ENCODE assay signal across 1 cellular context in the genomic region with DNA sequence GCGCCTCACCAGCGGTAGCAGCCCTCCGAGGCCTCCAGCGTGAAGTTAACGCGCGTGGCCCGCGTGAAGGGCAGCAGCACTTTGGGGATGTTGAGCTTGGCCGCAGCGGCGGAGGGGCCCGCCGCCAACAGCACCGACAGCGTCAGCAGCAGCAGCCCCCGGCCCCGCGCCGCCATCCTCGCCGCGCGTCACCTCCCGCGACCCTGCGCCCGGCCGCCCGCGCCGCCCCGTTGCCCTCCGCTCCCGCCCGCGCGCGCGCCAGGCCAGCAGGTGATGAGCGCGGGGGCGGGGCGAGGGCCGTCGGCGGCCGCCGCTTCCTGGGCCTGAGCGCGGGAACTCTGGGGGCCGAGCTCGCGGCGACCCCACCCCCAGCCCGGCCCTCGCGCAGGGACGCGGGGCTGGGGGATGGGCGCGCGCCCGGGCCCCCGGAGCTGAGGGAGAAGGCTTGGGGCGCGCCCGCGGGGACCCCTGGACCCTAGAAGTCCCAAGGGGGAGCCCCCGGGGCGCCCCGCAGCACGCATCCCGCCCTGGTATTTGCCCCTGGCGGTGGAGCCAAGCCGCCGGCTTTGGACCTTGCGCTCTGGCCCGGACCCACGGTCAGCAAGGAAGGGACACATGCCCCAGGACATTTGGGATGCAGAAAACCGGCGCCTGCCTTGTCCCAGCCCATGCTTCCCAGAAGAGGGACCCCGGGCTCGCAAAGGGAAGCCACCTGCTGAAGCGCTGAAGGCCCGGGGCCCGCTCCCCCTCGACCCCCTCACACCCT.
A peak's percentile ranks its signal among the peaks of the same experiment; 100 is the strongest.
TF ChIP-seq lines count a peak whose summit lies in the region.

NUP210 (minus strand) TSS at position 272 of the 766 bp plus-strand sequence; CDS start at position 176, 96 bp downstream.

TF ChIP-seq in K562, 482 proteins besides CTCF, POLR2A, EP300 and RAD21 (continued from another document and continues in another):
- TF ChIP-seq CREB3L1 (IDR thresholded peaks at IDR 0.05; ENCODE audit: borderline replicate concordance, low read depth) = no peak; the same call in 1 of the 2 replicates
- 0 out of 2 replicates have a peak, but pooled peaks have one; percentile 15 for TF ChIP-seq PHB (CRISPR knock-in tag; IDR thresholded peaks at IDR 0.05)
- no peak for TF ChIP-seq POLR2B (IDR thresholded peaks at IDR 0.05; ENCODE audit: low read depth, partially characterized antibody)
- TF ChIP-seq RBFOX2 (IDR thresholded peaks at IDR 0.05; ENCODE audit: low read depth, low read length) = peak; percentile 80
- TF ChIP-seq BRD4 (IDR thresholded peaks at IDR 0.05) = peak; percentile 65
- peak; percentile 57 for TF ChIP-seq KDM5B (IDR thresholded peaks at IDR 0.05; ENCODE audit: insufficient replicate concordance, low read depth, low read length)
- TF ChIP-seq CLOCK (CRISPR knock-in tag; IDR thresholded peaks at IDR 0.05; ENCODE audit: borderline replicate concordance) = no peak
- peak in 1 of 2 experiments; percentile 57; a peak in 2 of 4 replicates for TF ChIP-seq MAZ (CRISPR knock-in tag; conservative IDR thresholded peaks at IDR 0.05 in 1 of 2, IDR thresholded peaks at IDR 0.05 in 1 of 2)
- peak; percentile 70; the same call in 1 of the 2 replicates for TF ChIP-seq CREB1 (IDR thresholded peaks at IDR 0.05)
- TF ChIP-seq CREB1 (CRISPR knock-in tag; IDR thresholded peaks at IDR 0.05) = no peak
- peak; percentile 68; the same call in 1 of the 2 replicates for TF ChIP-seq FOXP4 (CRISPR knock-in tag; IDR thresholded peaks at IDR 0.05; ENCODE audit: borderline replicate concordance)
- peak; percentile 81 for TF ChIP-seq PRPF4 (IDR thresholded peaks at IDR 0.05; ENCODE audit: insufficient read depth, low read depth, low read length, poor library complexity, severe bottlenecking)
- TF ChIP-seq, protein P1, sequence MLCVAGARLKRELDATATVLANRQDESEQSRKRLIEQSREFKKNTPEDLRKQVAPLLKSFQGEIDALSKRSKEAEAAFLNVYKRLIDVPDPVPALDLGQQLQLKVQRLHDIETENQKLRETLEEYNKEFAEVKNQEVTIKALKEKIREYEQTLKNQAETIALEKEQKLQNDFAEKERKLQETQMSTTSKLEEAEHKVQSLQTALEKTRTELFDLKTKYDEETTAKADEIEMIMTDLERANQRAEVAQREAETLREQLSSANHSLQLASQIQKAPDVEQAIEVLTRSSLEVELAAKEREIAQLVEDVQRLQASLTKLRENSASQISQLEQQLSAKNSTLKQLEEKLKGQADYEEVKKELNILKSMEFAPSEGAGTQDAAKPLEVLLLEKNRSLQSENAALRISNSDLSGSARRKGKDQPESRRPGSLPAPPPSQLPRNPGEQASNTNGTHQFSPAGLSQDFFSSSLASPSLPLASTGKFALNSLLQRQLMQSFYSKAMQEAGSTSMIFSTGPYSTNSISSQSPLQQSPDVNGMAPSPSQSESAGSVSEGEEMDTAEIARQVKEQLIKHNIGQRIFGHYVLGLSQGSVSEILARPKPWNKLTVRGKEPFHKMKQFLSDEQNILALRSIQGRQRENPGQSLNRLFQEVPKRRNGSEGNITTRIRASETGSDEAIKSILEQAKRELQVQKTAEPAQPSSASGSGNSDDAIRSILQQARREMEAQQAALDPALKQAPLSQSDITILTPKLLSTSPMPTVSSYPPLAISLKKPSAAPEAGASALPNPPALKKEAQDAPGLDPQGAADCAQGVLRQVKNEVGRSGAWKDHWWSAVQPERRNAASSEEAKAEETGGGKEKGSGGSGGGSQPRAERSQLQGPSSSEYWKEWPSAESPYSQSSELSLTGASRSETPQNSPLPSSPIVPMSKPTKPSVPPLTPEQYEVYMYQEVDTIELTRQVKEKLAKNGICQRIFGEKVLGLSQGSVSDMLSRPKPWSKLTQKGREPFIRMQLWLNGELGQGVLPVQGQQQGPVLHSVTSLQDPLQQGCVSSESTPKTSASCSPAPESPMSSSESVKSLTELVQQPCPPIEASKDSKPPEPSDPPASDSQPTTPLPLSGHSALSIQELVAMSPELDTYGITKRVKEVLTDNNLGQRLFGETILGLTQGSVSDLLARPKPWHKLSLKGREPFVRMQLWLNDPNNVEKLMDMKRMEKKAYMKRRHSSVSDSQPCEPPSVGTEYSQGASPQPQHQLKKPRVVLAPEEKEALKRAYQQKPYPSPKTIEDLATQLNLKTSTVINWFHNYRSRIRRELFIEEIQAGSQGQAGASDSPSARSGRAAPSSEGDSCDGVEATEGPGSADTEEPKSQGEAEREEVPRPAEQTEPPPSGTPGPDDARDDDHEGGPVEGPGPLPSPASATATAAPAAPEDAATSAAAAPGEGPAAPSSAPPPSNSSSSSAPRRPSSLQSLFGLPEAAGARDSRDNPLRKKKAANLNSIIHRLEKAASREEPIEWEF (CRISPR knock-in tag; IDR thresholded peaks at IDR 0.05) = 0 out of 2 replicates have a peak, but pooled peaks have one; percentile 12
- peak; percentile 22 for TF ChIP-seq CTCFL (IDR thresholded peaks at IDR 0.05; ENCODE audit: borderline replicate concordance, insufficient read depth, low read depth, low read length, poor library complexity, severe bottlenecking)
- 0 out of 4 replicates have a peak, but pooled peaks of 1 of the 2 experiments have one; percentile 86 for TF ChIP-seq TEAD1 (CRISPR knock-in tag; IDR thresholded peaks at IDR 0.05)
- no peak for TF ChIP-seq SIX5 (IDR thresholded peaks at IDR 0.05; ENCODE audit: borderline replicate concordance in 1 of 2, insufficient read depth in 1 of 2, low read depth in 1 of 2, low read length in 2 of 2)
- peak; percentile 91 for TF ChIP-seq ZBTB7A (IDR thresholded peaks at IDR 0.05; ENCODE audit: borderline replicate concordance, control insufficient read depth, low read depth, low read length)
- TF ChIP-seq SAP30 (IDR thresholded peaks at IDR 0.05; ENCODE audit: borderline replicate concordance, insufficient read depth, low read depth, low read length, poor library complexity, severe bottlenecking) = peak; percentile 57
- TF ChIP-seq PRMT5 (CRISPR knock-in tag; IDR thresholded peaks at IDR 0.05) = no peak
- TF ChIP-seq, protein P2, sequence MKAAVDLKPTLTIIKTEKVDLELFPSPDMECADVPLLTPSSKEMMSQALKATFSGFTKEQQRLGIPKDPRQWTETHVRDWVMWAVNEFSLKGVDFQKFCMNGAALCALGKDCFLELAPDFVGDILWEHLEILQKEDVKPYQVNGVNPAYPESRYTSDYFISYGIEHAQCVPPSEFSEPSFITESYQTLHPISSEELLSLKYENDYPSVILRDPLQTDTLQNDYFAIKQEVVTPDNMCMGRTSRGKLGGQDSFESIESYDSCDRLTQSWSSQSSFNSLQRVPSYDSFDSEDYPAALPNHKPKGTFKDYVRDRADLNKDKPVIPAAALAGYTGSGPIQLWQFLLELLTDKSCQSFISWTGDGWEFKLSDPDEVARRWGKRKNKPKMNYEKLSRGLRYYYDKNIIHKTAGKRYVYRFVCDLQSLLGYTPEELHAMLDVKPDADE (conservative IDR thresholded peaks at IDR 0.05; ENCODE audit: control insufficient read depth, low read depth, low read length) = peak; percentile 18
- peak; percentile 13; the same call in 1 of the 2 replicates for TF ChIP-seq DMBX1 (CRISPR knock-in tag; IDR thresholded peaks at IDR 0.05; ENCODE audit: borderline replicate concordance)
- TF ChIP-seq FIP1L1 (IDR thresholded peaks at IDR 0.05; ENCODE audit: low read depth, low read length, poor library complexity, severe bottlenecking) = peak; percentile 34
- peak; percentile 79 for TF ChIP-seq SAFB (IDR thresholded peaks at IDR 0.05; ENCODE audit: borderline replicate concordance, low read depth, low read length)
- TF ChIP-seq POLR2AphosphoS2 (IDR thresholded peaks at IDR 0.05; ENCODE audit: low read length) = no peak
- peak; percentile 66; the same call in 1 of the 2 replicates for TF ChIP-seq ZNF644 (tag; IDR thresholded peaks at IDR 0.05; ENCODE audit: low read depth)
- TF ChIP-seq ZNF133 (CRISPR knock-in tag; IDR thresholded peaks at IDR 0.05) = no peak
- no peak for TF ChIP-seq ZBTB5 (IDR thresholded peaks at IDR 0.05)
- peak; percentile 59; the same call in 1 of the 2 replicates for TF ChIP-seq ZNF121 (CRISPR knock-in tag; conservative IDR thresholded peaks at IDR 0.05)
- TF ChIP-seq NR2C1 (IDR thresholded peaks at IDR 0.05) = no peak
- TF ChIP-seq NR2C1 (tag; IDR thresholded peaks at IDR 0.05) = no peak
- TF ChIP-seq MECOM (CRISPR knock-in tag; IDR thresholded peaks at IDR 0.05) = 0 out of 2 replicates have a peak, but pooled peaks have one; percentile 38
- no peak for TF ChIP-seq MYNN (IDR thresholded peaks at IDR 0.05)
- TF ChIP-seq MYNN (CRISPR knock-in tag; IDR thresholded peaks at IDR 0.05) = no peak
- TF ChIP-seq FOXM1 (IDR thresholded peaks at IDR 0.05; ENCODE audit: low read depth) = no peak
- TF ChIP-seq FOXM1 (CRISPR knock-in tag; IDR thresholded peaks at IDR 0.05; ENCODE audit: low read depth) = 0 out of 2 replicates have a peak, but pooled peaks have one; percentile 39
- TF ChIP-seq POLR2AphosphoS5 (IDR thresholded peaks at IDR 0.05; ENCODE audit: control insufficient read depth, insufficient read depth, low read depth, low read length) = peak; percentile 45; the same call in 1 of the 2 replicates
